Comparison of ENCODE assay signal across 3 cellular contexts in genomic region chr1:243118601-243119322, GRCh38.
TF ChIP-seq lines count a peak whose summit lies in the region.

No MANE protein-coding gene starts in this region.

TF ChIP-seq in IMR-90, 13 proteins besides CTCF, POLR2A, EP300 and RAD21:
- TF ChIP-seq MAFK (IDR thresholded peaks at IDR 0.05; ENCODE audit: low read depth, low read length), result 0 out of 2 replicates have a peak, but pooled peaks have one; percentile 28

TF ChIP-seq in K562, 482 proteins besides CTCF, POLR2A, EP300 and RAD21:
- TF ChIP-seq MAFG (tag; conservative IDR thresholded peaks at IDR 0.05) (0 out of 2 replicates have a peak, but pooled peaks have one; percentile 37), MAFF (IDR thresholded peaks at IDR 0.05; ENCODE audit: low read length) (peak; percentile 51), ZNF316 (IDR thresholded peaks at IDR 0.05) (peak; percentile 71), C11orf30 (IDR thresholded peaks at IDR 0.05; ENCODE audit: low read depth) (peak; percentile 35; the same call in 1 of the 2 replicates)

TF ChIP-seq in HepG2, 621 proteins besides CTCF, POLR2A, EP300 and RAD21:
- TF ChIP-seq MAFF (IDR thresholded peaks at IDR 0.05; ENCODE audit: low read depth, low read length), result 0 out of 2 replicates have a peak, but pooled peaks have one; percentile 43
- TF ChIP-seq MAFK (conservative IDR thresholded peaks at IDR 0.05 in 1 of 2, IDR thresholded peaks at IDR 0.05 in 1 of 2; ENCODE audit: low read length in 2 of 2), result peak; percentile 29 to 62; a peak in 3 of 4 replicates
